Comparison of ENCODE assay signal across 23 cellular contexts in genomic region chr11:68538025-68538424, GRCh38.
"Had no signal": no experiment of that assay in that cellular context is flagged by ENCODE, and none has a peak within 500 bp of the region (broad histone marks: within the 10 kb centered on the region; RNA-seq: fewer than 3 reads in every experiment).

No MANE protein-coding gene starts in this region.

- H3K9me3 Mint-ChIP-seq: activated CD4-positive, alpha-beta memory T cell treated with anti-CD3 and anti-CD28 coated beads, Interleukin-2, amount 10 ng/mL, durations not matched to agents 7 days and 5 days; activated naive CD4-positive, alpha-beta T cell treated with anti-CD3 and anti-CD28 coated beads for 36 hours; activated naive CD8-positive, alpha-beta T cell treated with anti-CD3 and anti-CD28 coated beads, Interleukin-2, amount 10 ng/mL, durations not matched to agents 7 days and 5 days; central memory CD8-positive, alpha-beta T cell; naive B cell; neural crest cell; stimulated activated effector memory CD8-positive, alpha-beta T cell treated with anti-CD3 and anti-CD28 coated beads, Interleukin-12 subunit alpha, Interleukin-12 subunit beta, amount 100 ng/mL, for 72 hours had no signal

- H3K9me3 ChIP-seq: breast epithelium, esophagus squamous epithelium, lower lobe of right lung, stomach, transverse colon had no signal

- H3K27me3 Mint-ChIP-seq: activated CD4-positive, alpha-beta memory T cell treated with anti-CD3 and anti-CD28 coated beads, Interleukin-2, amount 10 ng/mL, durations not matched to agents 7 days and 5 days; activated naive CD8-positive, alpha-beta T cell treated with anti-CD3 and anti-CD28 coated beads, Interleukin-2, amount 10 ng/mL, durations not matched to agents 7 days and 5 days; central memory CD8-positive, alpha-beta T cell; naive B cell had no signal

- H3K27me3 ChIP-seq: breast epithelium, esophagus squamous epithelium, stomach, transverse colon had no signal

- H3K4me1 ChIP-seq: breast epithelium had no signal

- H3K27ac Mint-ChIP-seq: activated CD4-positive, alpha-beta memory T cell treated with anti-CD3 and anti-CD28 coated beads, Interleukin-2, amount 10 ng/mL, durations not matched to agents 7 days and 5 days; activated naive CD4-positive, alpha-beta T cell treated with anti-CD3 and anti-CD28 coated beads for 36 hours; activated naive CD8-positive, alpha-beta T cell treated with anti-CD3 and anti-CD28 coated beads, Interleukin-2, amount 10 ng/mL, durations not matched to agents 7 days and 5 days; stimulated activated effector memory CD8-positive, alpha-beta T cell treated with anti-CD3 and anti-CD28 coated beads, Interleukin-12 subunit alpha, Interleukin-12 subunit beta, amount 100 ng/mL, for 72 hours had no signal

- H3K4me3 Mint-ChIP-seq: activated CD4-positive, alpha-beta memory T cell treated with anti-CD3 and anti-CD28 coated beads, Interleukin-2, amount 10 ng/mL, durations not matched to agents 7 days and 5 days; activated naive CD4-positive, alpha-beta T cell treated with anti-CD3 and anti-CD28 coated beads for 36 hours; activated naive CD8-positive, alpha-beta T cell treated with anti-CD3 and anti-CD28 coated beads, Interleukin-2, amount 10 ng/mL, durations not matched to agents 7 days and 5 days; central memory CD8-positive, alpha-beta T cell; naive B cell; neural crest cell; stimulated activated effector memory CD8-positive, alpha-beta T cell treated with anti-CD3 and anti-CD28 coated beads, Interleukin-12 subunit alpha, Interleukin-12 subunit beta, amount 100 ng/mL, for 72 hours had no signal

- H3K27ac ChIP-seq: breast epithelium, esophagus squamous epithelium, lower lobe of right lung, stomach, transverse colon had no signal

- DNase-seq: activated CD4-positive, alpha-beta memory T cell treated with anti-CD3 and anti-CD28 coated beads, Interleukin-2, amount 10 ng/mL, durations not matched to agents 7 days and 5 days; activated CD4-positive, alpha-beta T cell treated with anti-CD3 and anti-CD28 coated beads for 48 hours; activated CD4-positive, CD25-positive, alpha-beta regulatory T cell; activated effector memory CD4-positive, alpha-beta T cell treated with Interleukin-2 at 50 U/mL for 16 hours; activated naive CD4-positive, alpha-beta T cell treated with anti-CD3 and anti-CD28 coated beads for 36 hours; activated naive CD8-positive, alpha-beta T cell treated with anti-CD3 and anti-CD28 coated beads, Interleukin-2, amount 10 ng/mL, durations not matched to agents 7 days and 5 days; activated T-cell treated with anti-CD3 and anti-CD28 coated beads for 4 hours; amniotic stem cell; effector memory CD4-positive, alpha-beta T cell; esophagus squamous epithelium; lower lobe of right lung; naive B cell; occipital lobe; small intestine; stimulated activated CD4-positive, alpha-beta T cell treated with anti-CD3 and anti-CD28 coated beads, Interleukin-2, amount 100 ng/mL, for 24 hours; stomach; T1000; transverse colon had no signal

- H3K4me3 ChIP-seq: breast epithelium, esophagus squamous epithelium, lower lobe of right lung, stomach, transverse colon had no signal

- ATAC-seq: lower lobe of right lung; sciatic nerve; stimulated activated effector memory CD8-positive, alpha-beta T cell treated with anti-CD3 and anti-CD28 coated beads, Interleukin-12 subunit alpha, Interleukin-12 subunit beta, amount 100 ng/mL, for 72 hours had no signal

- H3K36me3 ChIP-seq: breast epithelium had no signal
